Comparison of ENCODE assay signal across 9 cellular contexts in genomic region chr1:197197430-197197997, GRCh38. TPM values are rescaled to one million over a fixed set of nuclear protein-coding genes. Genes with fewer than 3 reads are reported as not detected.
DNase-seq lines count a peak whose midpoint lies in the region; ATAC-seq and TF ChIP-seq lines count a peak whose summit lies in the region.
"Had no signal": no experiment of that assay in that cellular context is flagged by ENCODE, and none has a peak within 500 bp of the region (broad histone marks: within the 10 kb centered on the region; RNA-seq: fewer than 3 reads in every experiment).

No MANE protein-coding gene starts in this region.

- peaks cover 84% of the 10 kb centered on the region for H3K4me1 Mint-ChIP-seq in CD4-positive, alpha-beta T cell (ENCODE audit: low read depth)
- peaks cover 75% of the 10 kb centered on the region for H3K4me1 Mint-ChIP-seq in central memory CD8-positive, alpha-beta T cell
- H3K4me1 Mint-ChIP-seq in naive thymus-derived CD8-positive, alpha-beta T cell = peaks cover 23 to 85% (median 72%) of the 10 kb centered on the region in 4 donors

- H3K4me2 ChIP-seq in IMR-90 (ENCODE audit: low read depth, low read length) = peak overlapping the region; percentile 50

- H2AFZ ChIP-seq in IMR-90 (replicated peaks; ENCODE audit: low read length, poor library complexity) = no peak overlapping the region

- dilution Hi-C loops in IMR-90 (cut with HindIII; ENCODE audit: low sequenced_read_pairs, unreplicated experiment) = no loop called here

- no TSS peak for BruUV-seq in IMR-90 (replicated peaks; lab: Mats Ljungman, UMichigan)

- TF ChIP-seq POLR2A in IMR-90 (IDR thresholded peaks at IDR 0.05; ENCODE audit: low read depth, low read length) = no peak

- no peak overlapping the region for H2AK5ac ChIP-seq in IMR-90 (ENCODE audit: low read depth, low read length)

- TF ChIP-seq RAD21 in IMR-90 (IDR thresholded peaks at IDR 0.05; ENCODE audit: low read length) = no peak

- H4K91ac ChIP-seq in IMR-90 (ENCODE audit: insufficient read depth, low read depth, low read length) = no peak overlapping the region

- WGBS in IMR-90 (ENCODE audit: extremely low coverage in 2 of 2, insufficient read length in 1 of 2), 2 experiments = no CpG with 5 or more reads among the region's 5 CpGs

- H4K20me1 ChIP-seq in IMR-90 (ENCODE audit: insufficient read depth, low read length) = no peaks in the 10 kb centered on the region

- ATAC-seq in CD4-positive, alpha-beta T cell (ENCODE audit: poor library complexity) = no peak
- ATAC-seq in IMR-90 (ENCODE audit: low read depth) (no peak), HG02678 (IDR thresholded peaks at IDR 0.05; ENCODE audit: unreplicated experiment) (no peak), GM19035 (IDR thresholded peaks at IDR 0.05; ENCODE audit: unreplicated experiment) (no peak)
- ATAC-seq in central memory CD8-positive, alpha-beta T cell (replicated peaks; ENCODE audit: extremely low read depth, poor library complexity, severe bottlenecking) = no peak
- no peak for ATAC-seq in naive thymus-derived CD8-positive, alpha-beta T cell

- H3K23ac ChIP-seq in IMR-90 (ENCODE audit: low read depth, low read length) = 0 out of 2 replicates have a peak overlapping the region, but pooled peaks have one; percentile 59

- CTCF ChIA-PET in CD4-positive, alpha-beta T cell (lab: Charles Lee) = no interaction called here
- CTCF ChIA-PET in IMR-90 (lab: Yijun Ruan, JAX) = no interaction called here

- POLR2A ChIA-PET in CD4-positive, alpha-beta T cell (lab: Charles Lee) = no interaction called here
- POLR2A ChIA-PET in IMR-90 (lab: Charles Lee; ENCODE audit: unreplicated experiment) = no interaction called here
- POLR2A ChIA-PET in naive thymus-derived CD8-positive, alpha-beta T cell (lab: Charles Lee) = no interaction called here

- no peaks in the 10 kb centered on the region for H3K9me3 Mint-ChIP-seq in CD4-positive, alpha-beta T cell
- no peaks in the 10 kb centered on the region for H3K9me3 Mint-ChIP-seq in central memory CD8-positive, alpha-beta T cell
- peaks cover 0 to 1% (median 0%) of the 10 kb centered on the region in 9 donors for H3K9me3 Mint-ChIP-seq in naive thymus-derived CD8-positive, alpha-beta T cell

- no peaks in the 10 kb centered on the region for H3K4me1 ChIP-seq in IMR-90 (ENCODE audit: control insufficient read depth, insufficient read depth, low read length)

- H4K8ac ChIP-seq in IMR-90 (ENCODE audit: low read depth in 2 of 2, low read length in 2 of 2) = no peak overlapping the region

- no peak for DNase-seq in CD4-positive, alpha-beta T cell
- DNase-seq in IMR-90 (no peak), KG1 (lab: John Stamatoyannopoulos, UW) (no peak), anterior cingulate cortex (lab: John Stamatoyannopoulos, UW) (no peak)
- no peak for DNase-seq in central memory CD8-positive, alpha-beta T cell (ENCODE audit: low spot score in 2 of 2)
- DNase-seq in naive thymus-derived CD8-positive, alpha-beta T cell = no peak

- H3K9ac ChIP-seq in IMR-90 (ENCODE audit: low read depth, low read length) = no peak overlapping the region

- H2AK9ac ChIP-seq in IMR-90 (replicated peaks; ENCODE audit: low read depth, low read length, poor library complexity) = no peak overlapping the region

- H2BK20ac ChIP-seq in IMR-90 (ENCODE audit: low read depth, low read length) = no peak overlapping the region

- H3K27me3 Mint-ChIP-seq in CD4-positive, alpha-beta T cell = no peaks in the 10 kb centered on the region
- no peaks in the 10 kb centered on the region for H3K27me3 Mint-ChIP-seq in central memory CD8-positive, alpha-beta T cell
- H3K27me3 Mint-ChIP-seq in naive thymus-derived CD8-positive, alpha-beta T cell = peaks cover 0 to 2% (median 0%) of the 10 kb centered on the region in 5 donors

- H4K5ac ChIP-seq in IMR-90 (ENCODE audit: low read depth, low read length) = no peak overlapping the region

- intact Hi-C loops in CD4-positive, alpha-beta T cell (cut with DNase I, micrococcal nuclease) = loop anchor here in 1 of 2 experiments (2.0 kb wide), 1 partner anchor 49 kb away; no protein-coding TSS in a partner anchor
- intact Hi-C loops in IMR-90 (cut with micrococcal nuclease) = no loop called here

- 0 out of 2 replicates have a peak overlapping the region, but pooled peaks have one; percentile 33 for H3K14ac ChIP-seq in IMR-90 (replicated peaks; ENCODE audit: low read depth, low read length)

- H3K79me1 ChIP-seq in IMR-90 (ENCODE audit: low read depth in 1 of 2, low read length in 2 of 2) = peaks cover 6 to 41% of the 10 kb centered on the region in 2 experiments; a peak in 3 of 4 replicates

- H3K36me3 Mint-ChIP-seq in CD4-positive, alpha-beta T cell (ENCODE audit: low read depth) = peaks cover 19% of the 10 kb centered on the region
- H3K36me3 Mint-ChIP-seq in central memory CD8-positive, alpha-beta T cell (ENCODE audit: insufficient read depth) = peaks cover 9% of the 10 kb centered on the region
- H3K36me3 Mint-ChIP-seq in naive thymus-derived CD8-positive, alpha-beta T cell = peaks cover 0 to 4% (median 2%) of the 10 kb centered on the region in 3 donors

- H2BK120ac ChIP-seq in IMR-90 (ENCODE audit: low read depth, low read length) = no peak overlapping the region

- no peak for TF ChIP-seq CTCF in CD4-positive, alpha-beta T cell (IDR thresholded peaks at IDR 0.05)
- TF ChIP-seq CTCF in IMR-90 (conservative IDR thresholded peaks at IDR 0.05; ENCODE audit: low read depth, low read length) = no peak

- H3K4ac ChIP-seq in IMR-90 (ENCODE audit: low read depth, low read length) = no peak overlapping the region

- H3K18ac ChIP-seq in IMR-90 (ENCODE audit: low read depth, low read length) = no peak overlapping the region

- peaks cover 2% of the 10 kb centered on the region; the same call in 1 of the 2 replicates for H3K9me1 ChIP-seq in IMR-90 (ENCODE audit: insufficient read depth, low read length)

- no peak overlapping the region for H3K56ac ChIP-seq in IMR-90 (ENCODE audit: extremely low read depth, insufficient read depth, low read length)

- no peaks in the 10 kb centered on the region for H3K9me3 ChIP-seq in CD4-positive, alpha-beta T cell (ENCODE audit: control insufficient read depth, low read length)
- H3K9me3 ChIP-seq in IMR-90 (ENCODE audit: control insufficient read depth, insufficient read depth, low read length) = no peaks in the 10 kb centered on the region

- H3K36me3 ChIP-seq in IMR-90 (ENCODE audit: control insufficient read depth, insufficient read depth, low read length) = no peaks in the 10 kb centered on the region

- H3K27ac ChIP-seq in CD4-positive, alpha-beta T cell (ENCODE audit: low read depth, low read length) = no peak overlapping the region
- H3K27ac ChIP-seq in IMR-90 (ENCODE audit: insufficient read depth, low read length) = no peak overlapping the region
- H3K27ac ChIP-seq: epithelial cell of prostate had no signal

- H2BK5ac ChIP-seq in IMR-90 (ENCODE audit: low read depth, low read length, poor library complexity, severe bottlenecking) = no peak overlapping the region

- H3K4me3 Mint-ChIP-seq in CD4-positive, alpha-beta T cell = peak overlapping the region; percentile 69
- H3K4me3 Mint-ChIP-seq in central memory CD8-positive, alpha-beta T cell = peak overlapping the region; percentile 93
- peak overlapping the region; percentile 21 to 99 (median 94) for H3K4me3 Mint-ChIP-seq in naive thymus-derived CD8-positive, alpha-beta T cell

- no peaks in the 10 kb centered on the region for H3K27me3 ChIP-seq in CD4-positive, alpha-beta T cell (ENCODE audit: control insufficient read depth, insufficient read depth, low read length)
- no peaks in the 10 kb centered on the region for H3K27me3 ChIP-seq in IMR-90 (ENCODE audit: control insufficient read depth, insufficient read depth, low read length)

- no peak overlapping the region for H2BK15ac ChIP-seq in IMR-90 (ENCODE audit: low read depth, low read length)

- in situ Hi-C loops in IMR-90 (cut with MboI; ENCODE audit: low sequenced_read_pairs) = no loop called here

- no peak overlapping the region for H3K27ac Mint-ChIP-seq in CD4-positive, alpha-beta T cell
- no peak overlapping the region for H3K27ac Mint-ChIP-seq in central memory CD8-positive, alpha-beta T cell (ENCODE audit: low read depth)
- H3K27ac Mint-ChIP-seq in naive thymus-derived CD8-positive, alpha-beta T cell = peak overlapping the region in 1 of 10 donors; percentile 44

- H3K4me3 ChIP-seq in IMR-90 (ENCODE audit: insufficient read depth, low read depth, low read length) = no peak overlapping the region

TF ChIP-seq in IMR-90, 13 proteins besides CTCF, POLR2A, EP300 and RAD21 (continues in another document):
- TF ChIP-seq CEBPB (IDR thresholded peaks at IDR 0.05; ENCODE audit: low read depth, low read length) = no peak
- no peak for TF ChIP-seq RCOR1 (IDR thresholded peaks at IDR 0.05; ENCODE audit: insufficient replicate concordance, low read length)
- no peak for TF ChIP-seq BHLHE40 (IDR thresholded peaks at IDR 0.05; ENCODE audit: low read depth, low read length)
- no peak for TF ChIP-seq RFX5 (IDR thresholded peaks at IDR 0.05; ENCODE audit: low read depth, low read length)
- no peak for TF ChIP-seq SMC3 (IDR thresholded peaks at IDR 0.05; ENCODE audit: low read depth, low read length)
- TF ChIP-seq CHD1 (IDR thresholded peaks at IDR 0.05; ENCODE audit: low read depth, low read length) = no peak
- no peak for TF ChIP-seq MAFK (IDR thresholded peaks at IDR 0.05; ENCODE audit: low read depth, low read length)
- TF ChIP-seq NFE2L2 (IDR thresholded peaks at IDR 0.05; ENCODE audit: low read depth, low read length) = no peak
- no peak for TF ChIP-seq MXI1 (IDR thresholded peaks at IDR 0.05; ENCODE audit: borderline replicate concordance, low read depth, low read length)
- no peak for TF ChIP-seq FOS (IDR thresholded peaks at IDR 0.05; ENCODE audit: low read depth, low read length)

RNA-seq across cellular contexts. Expression of gene ZBTB41, which starts 3.6 kb away (rescaled TPM):
- total RNA-seq in CD4-positive, alpha-beta T cell = 1 to 10 TPM; 5.1 to 5.2 TPM
- 8.6 and 15.3 TPM in 2 replicates for total RNA-seq in IMR-90 (2012; rRNA removed)
- polyA plus RNA-seq in IMR-90 (2012; rRNA removed) = 1.3 and 1.9 TPM in 2 replicates
- polyA plus RNA-seq in IMR-90 (2012; cell fraction: cytosol; rRNA removed) = 0.15 and 0.23 TPM in 2 replicates
- 0.29 and 3.3 TPM in 2 replicates for polyA plus RNA-seq in IMR-90 (2012; cell fraction: nucleus; rRNA removed; ENCODE audit: low replicate concordance)
- 10 to 100 TPM; 10.6 to 12.4 TPM for total RNA-seq in naive thymus-derived CD8-positive, alpha-beta T cell
- 1 to 10 TPM; 2.5 to 3.8 (median 2.9) TPM for polyA plus RNA-seq in naive thymus-derived CD8-positive, alpha-beta T cell

RNA-seq across cellular contexts. Expression of gene ASPM, which starts 51.0 kb away (rescaled TPM):
- under 1 TPM; 0.25 to 0.36 TPM for total RNA-seq in CD4-positive, alpha-beta T cell
- total RNA-seq in IMR-90 (2012; rRNA removed) = 27.8 and 53.3 TPM in 2 replicates
- 5.2 and 7.1 TPM in 2 replicates for polyA plus RNA-seq in IMR-90 (2012; rRNA removed)
- polyA plus RNA-seq in IMR-90 (2012; cell fraction: cytosol; rRNA removed) = 0.23 and 0.62 TPM in 2 replicates
- 0.92 and 6.7 TPM in 2 replicates for polyA plus RNA-seq in IMR-90 (2012; cell fraction: nucleus; rRNA removed; ENCODE audit: low replicate concordance)
- total RNA-seq in naive thymus-derived CD8-positive, alpha-beta T cell = under 1 TPM; 0.16 to 0.21 TPM
- polyA plus RNA-seq in naive thymus-derived CD8-positive, alpha-beta T cell = not detected

Comparison
In these comparisons a context has a peak if more than half of its experiments do, and no peak if none do; other contexts are left out.
1. RNA of gene ASPM, which starts 51.0 kb away (total RNA-seq): 27.8 to 53.3 TPM in IMR-90; 0.25 to 0.36 TPM in CD4-positive, alpha-beta T cell and 0.16 to 0.21 TPM in naive thymus-derived CD8-positive, alpha-beta T cell; every median in the first group is over 10 times any median in the second.
2. Peak in every context shown above with its lines, with median percentiles within 50 percentile points of each other: H3K4me3 Mint-ChIP-seq.